Comparison of ENCODE assay signal across 21 cellular contexts in genomic region chr2:33238111-33238510, GRCh38.
DNase-seq lines count a peak whose midpoint lies in the region; ATAC-seq and TF ChIP-seq lines count a peak whose summit lies in the region.
"Had no signal": no experiment of that assay in that cellular context is flagged by ENCODE, and none has a peak within 500 bp of the region (broad histone marks: within the 10 kb centered on the region; RNA-seq: fewer than 3 reads in every experiment).

No MANE protein-coding gene starts in this region.

- intact Hi-C loops in mammary epithelial cell (cut with micrococcal nuclease), result no loop called here

- no peaks in the 10 kb centered on the region for H4K20me1 ChIP-seq in mammary epithelial cell (ENCODE audit: insufficient read depth, low read length)

- in situ Hi-C loops in mammary epithelial cell (cut with MboI; ENCODE audit: low sequenced_read_pairs in 2 of 2), result no loop called here

- H2AFZ ChIP-seq in ACC112 (ENCODE audit: low read length, unreplicated experiment), result no peak overlapping the region
- H2AFZ ChIP-seq in mammary epithelial cell (ENCODE audit: low read depth, low read length), result no peak overlapping the region
- H2AFZ ChIP-seq: neural progenitor cell had no signal

- TF ChIP-seq EP300 in gastroesophageal sphincter (IDR thresholded peaks at IDR 0.05), result no peak

- H3K27me3 ChIP-seq in ACC112 (ENCODE audit: insufficient read depth, low read length), result no peaks in the 10 kb centered on the region
- H3K27me3 ChIP-seq in mammary epithelial cell (ENCODE audit: insufficient read depth, low read length), result no peaks in the 10 kb centered on the region
- no peaks in the 10 kb centered on the region for H3K27me3 ChIP-seq in gastroesophageal sphincter
- H3K27me3 ChIP-seq: MG63, neural progenitor cell had no signal

- H3K4me3 ChIP-seq in ACC112 (ENCODE audit: low read depth, low read length) (no peak overlapping the region), mammary epithelial cell (replicated peaks in 1 of 3; ENCODE audit: insufficient read depth in 1 of 3, low read depth in 2 of 3, low read length in 3 of 3) (no peak overlapping the region), gastroesophageal sphincter (no peak overlapping the region)
- H3K4me3 ChIP-seq: HAP-1, MG63, neural progenitor cell had no signal

- DNase-seq in M059J (ENCODE audit: low read depth) (peak; percentile 36), mammary epithelial cell (peak; percentile 74)
- DNase-seq: activated CD8-positive, alpha-beta T cell treated with anti-CD3 and anti-CD28 coated beads, Interleukin-2, amount 10 ng/mL, durations not matched to agents 7 days and 5 days; activated naive CD8-positive, alpha-beta T cell treated with anti-CD3 and anti-CD28 coated beads, Interleukin-2, amount 50 U/mL, for 24 hours; GDM1; head of caudate nucleus; kidney; MG63; NCI-H1694 treated with DMSO at 0.1 percent for 48 hours; NCI-H524; OCI-M1; SW 1271; WERI-Rb-1 had no signal

- TF ChIP-seq CTCF in mammary epithelial cell (conservative IDR thresholded peaks at IDR 0.05 in 1 of 2, IDR thresholded peaks at IDR 0.05 in 1 of 2; ENCODE audit: extremely low read depth in 1 of 2, insufficient read depth in 1 of 2, low read depth in 1 of 2, low read length in 2 of 2) (peak in 1 of 2 donors; percentile 3), gastroesophageal sphincter (IDR thresholded peaks at IDR 0.05) (no peak)

- H3K36me3 ChIP-seq in ACC112 (ENCODE audit: insufficient read depth, low read length) (peaks cover 4% of the 10 kb centered on the region), mammary epithelial cell (ENCODE audit: insufficient read depth, low read length) (no peaks in the 10 kb centered on the region), gastroesophageal sphincter (no peaks in the 10 kb centered on the region)
- H3K36me3 ChIP-seq: HAP-1, neural progenitor cell, WERI-Rb-1 had no signal

- no TSS peak for BruUV-seq in mammary epithelial cell (replicated peaks; lab: Mats Ljungman, UMichigan)

- CTCF ChIA-PET in mammary epithelial cell (lab: Charles Lee; ENCODE audit: low non-redundant PET), result interaction anchor here (0.6 kb wide), 1 partner anchor 179 kb away, joined by 3 read pairs; no protein-coding TSS in a partner anchor

- 44% methylated on average over 2 of the region's 2 CpGs for WGBS in mammary epithelial cell (ENCODE audit: low coverage, missing lambda C conversion rate)
- WGBS in gastroesophageal sphincter (ENCODE audit: low coverage in 1 of 2), 2 donors, result 25 to 66% methylated on average over 2 of the region's 2 CpGs

- ATAC-seq in gastroesophageal sphincter (peak; percentile 36), GM21529 (IDR thresholded peaks at IDR 0.05; ENCODE audit: unreplicated experiment) (no peak), HG03378 (IDR thresholded peaks at IDR 0.05; ENCODE audit: unreplicated experiment) (no peak), GM18511 (IDR thresholded peaks at IDR 0.05; ENCODE audit: unreplicated experiment) (no peak), GM21737 (IDR thresholded peaks at IDR 0.05; ENCODE audit: unreplicated experiment) (no peak)
- ATAC-seq: activated CD8-positive, alpha-beta T cell treated with anti-CD3 and anti-CD28 coated beads, Interleukin-2, amount 10 ng/mL, durations not matched to agents 7 days and 5 days; activated naive CD8-positive, alpha-beta T cell treated with anti-CD3 and anti-CD28 coated beads, Interleukin-2, amount 50 U/mL, for 24 hours had no signal

- H3K27ac ChIP-seq in ACC112 (ENCODE audit: low read depth, low read length) (peak overlapping the region; percentile 93), mammary epithelial cell (ENCODE audit: insufficient read depth, low read depth, low read length) (peak overlapping the region; percentile 45), gastroesophageal sphincter (peak overlapping the region in 3 of 4 donors; percentile 3 to 56 (median 52))
- H3K27ac ChIP-seq: neural progenitor cell, WERI-Rb-1 had no signal

- dilution Hi-C loops in mammary epithelial cell (cut with HindIII; ENCODE audit: low sequenced_read_pairs), result no loop called here

- H3K4me1 ChIP-seq in ACC112 (ENCODE audit: control insufficient read depth, insufficient read depth, low read length, unreplicated experiment) (peaks cover 44% of the 10 kb centered on the region), mammary epithelial cell (ENCODE audit: insufficient read depth, low read length) (peaks cover 34% of the 10 kb centered on the region), gastroesophageal sphincter (peaks cover 0 to 28% (median 0%) of the 10 kb centered on the region in 3 donors)
- H3K4me1 ChIP-seq: HAP-1, neural progenitor cell had no signal

- H3K9me3 ChIP-seq in mammary epithelial cell (replicated peaks; ENCODE audit: insufficient read depth, low read length) (no peaks in the 10 kb centered on the region), gastroesophageal sphincter (no peaks in the 10 kb centered on the region)
- H3K9me3 ChIP-seq: HAP-1, MG63 had no signal

- H3K4me2 ChIP-seq in mammary epithelial cell (ENCODE audit: insufficient read depth, low read depth, low read length), result peak overlapping the region; percentile 7
- H3K4me2 ChIP-seq: neural progenitor cell had no signal

- H3K9ac ChIP-seq in mammary epithelial cell (ENCODE audit: insufficient read depth, low read length), result no peak overlapping the region
- H3K9ac ChIP-seq: neural progenitor cell had no signal

- TF ChIP-seq POLR2A in gastroesophageal sphincter (IDR thresholded peaks at IDR 0.05), result no peak

- H3K79me2 ChIP-seq in ACC112 (ENCODE audit: control insufficient read depth, insufficient read depth, low read length, unreplicated experiment) (no peaks in the 10 kb centered on the region), mammary epithelial cell (ENCODE audit: insufficient read depth, low read length) (no peaks in the 10 kb centered on the region)
